Comparison of ENCODE assay signal across 18 cellular contexts in genomic region chr1:228414511-228415211, GRCh38. TPM values are rescaled to one million over a fixed set of nuclear protein-coding genes. Genes with fewer than 3 reads are reported as not detected.
DNase-seq lines count a peak whose midpoint lies in the region; TF ChIP-seq lines count a peak whose summit lies in the region.
"Had no signal": no experiment of that assay in that cellular context is flagged by ENCODE, and none has a peak within 500 bp of the region (broad histone marks: within the 10 kb centered on the region; RNA-seq: fewer than 3 reads in every experiment).

No MANE protein-coding gene starts in this region.

- H3K27me3 Mint-ChIP-seq in nephron (ENCODE audit: low read depth) (peaks cover 23% of the 10 kb centered on the region), type B pancreatic cell (peaks cover 7% of the 10 kb centered on the region), nephron progenitor cell (ENCODE audit: low read depth, poor library complexity) (peaks cover 21% of the 10 kb centered on the region)

- H3K4me1 ChIP-seq in HEK293 (ENCODE audit: control insufficient read depth, insufficient read depth, low read length): no peaks in the 10 kb centered on the region
- H3K4me1 ChIP-seq: BE2C had no signal

- CTCF ChIA-PET in HEK293 (lab: Yijun Ruan, JAX): no interaction called here

- H3K27ac Mint-ChIP-seq in nephron (peak overlapping the region in 2 of 3 experiments; percentile 38 to 54), type B pancreatic cell (no peak overlapping the region), nephron progenitor cell (no peak overlapping the region)
- H3K27ac Mint-ChIP-seq: CD4-positive, alpha-beta T cell had no signal

- peak; percentile 61 for DNase-seq in cerebellar cortex (ENCODE audit: low spot score)
- DNase-seq in type B pancreatic cell (ENCODE audit: extremely low spot score, unreplicated experiment): no peak
- no peak for DNase-seq in central memory CD4-positive, alpha-beta T cell
- DNase-seq in nephron progenitor cell: no peak
- DNase-seq in activated CD8-positive, alpha-beta memory T cell treated with anti-CD3 and anti-CD28 coated beads, Interleukin-2, amount 50 U/mL, for 4 hours: no peak
- DNase-seq: BE2C; CD4-positive, alpha-beta T cell; DMS79; GOT3; NCI-H1417 treated with DMSO at 0.1 percent for 48 hours; NCI-H1930; NCI-H2171; NCI-H748 treated with DMSO at 0.1 percent for 48 hours had no signal

- peaks cover 0 to 6% of the 10 kb centered on the region in 2 experiments; a peak in 1 of 3 replicates for H3K36me3 ChIP-seq in HEK293 (ENCODE audit: control insufficient read depth in 2 of 2, insufficient read depth in 1 of 2, low read length in 2 of 2)
- H3K36me3 ChIP-seq: BE2C had no signal

- no peak overlapping the region for H3K27ac ChIP-seq in HEK293 (ENCODE audit: extremely low read depth, low read depth, low read length)
- H3K27ac ChIP-seq: RWPE1 had no signal

- peak overlapping the region in 2 of 3 experiments; percentile 76 to 81 for H3K4me3 Mint-ChIP-seq in nephron
- H3K4me3 Mint-ChIP-seq in type B pancreatic cell: peak overlapping the region; percentile 34
- H3K4me3 Mint-ChIP-seq in nephron progenitor cell: no peak overlapping the region

- no peak overlapping the region for H3K4me3 ChIP-seq in HEK293 (ENCODE audit: low read depth, low read length)

- H3K4me1 Mint-ChIP-seq in nephron (peaks cover 10% of the 10 kb centered on the region), type B pancreatic cell (ENCODE audit: unreplicated experiment) (peaks cover 13% of the 10 kb centered on the region), nephron progenitor cell (peaks cover 45% of the 10 kb centered on the region)

- TF ChIP-seq CTCF in HEK293 (tag by site-specific recombination; IDR thresholded peaks at IDR 0.05): no peak
- no peak for TF ChIP-seq CTCF in nephron (IDR thresholded peaks at IDR 0.05; ENCODE audit: unreplicated experiment in 3 of 3)
- TF ChIP-seq CTCF in type B pancreatic cell (conservative IDR thresholded peaks at IDR 0.05): no peak
- no peak for TF ChIP-seq CTCF in nephron progenitor cell (IDR thresholded peaks at IDR 0.05)

- H3K36me3 Mint-ChIP-seq in nephron (ENCODE audit: low read depth) (peaks cover 14% of the 10 kb centered on the region), type B pancreatic cell (no peaks in the 10 kb centered on the region), nephron progenitor cell (ENCODE audit: low read depth) (peaks cover 7% of the 10 kb centered on the region)

- POLR2A ChIA-PET in HEK293 (lab: Yijun Ruan, JAX): interaction anchor here (0.6 kb wide), 1 partner anchor 9 kb away, joined by 3 read pairs; no protein-coding TSS in a partner anchor

- H3K9me3 Mint-ChIP-seq in nephron (no peaks in the 10 kb centered on the region), type B pancreatic cell (no peaks in the 10 kb centered on the region), nephron progenitor cell (no peaks in the 10 kb centered on the region)
- H3K9me3 Mint-ChIP-seq: CD4-positive, alpha-beta T cell had no signal

- no peaks in the 10 kb centered on the region for H3K9me3 ChIP-seq in HEK293 (ENCODE audit: control insufficient read depth, insufficient read depth, low read depth, low read length)
- H3K9me3 ChIP-seq: BE2C had no signal

TF ChIP-seq in HEK293, 187 proteins besides CTCF, POLR2A, EP300 and RAD21:
- peak; percentile 70; the same call in 1 of the 2 replicates for TF ChIP-seq SCRT2 (tag by site-specific recombination; IDR thresholded peaks at IDR 0.05)
- TF ChIP-seq ZNF157 (tag by site-specific recombination; IDR thresholded peaks at IDR 0.05): no peak
- TF ChIP-seq, protein P1, sequence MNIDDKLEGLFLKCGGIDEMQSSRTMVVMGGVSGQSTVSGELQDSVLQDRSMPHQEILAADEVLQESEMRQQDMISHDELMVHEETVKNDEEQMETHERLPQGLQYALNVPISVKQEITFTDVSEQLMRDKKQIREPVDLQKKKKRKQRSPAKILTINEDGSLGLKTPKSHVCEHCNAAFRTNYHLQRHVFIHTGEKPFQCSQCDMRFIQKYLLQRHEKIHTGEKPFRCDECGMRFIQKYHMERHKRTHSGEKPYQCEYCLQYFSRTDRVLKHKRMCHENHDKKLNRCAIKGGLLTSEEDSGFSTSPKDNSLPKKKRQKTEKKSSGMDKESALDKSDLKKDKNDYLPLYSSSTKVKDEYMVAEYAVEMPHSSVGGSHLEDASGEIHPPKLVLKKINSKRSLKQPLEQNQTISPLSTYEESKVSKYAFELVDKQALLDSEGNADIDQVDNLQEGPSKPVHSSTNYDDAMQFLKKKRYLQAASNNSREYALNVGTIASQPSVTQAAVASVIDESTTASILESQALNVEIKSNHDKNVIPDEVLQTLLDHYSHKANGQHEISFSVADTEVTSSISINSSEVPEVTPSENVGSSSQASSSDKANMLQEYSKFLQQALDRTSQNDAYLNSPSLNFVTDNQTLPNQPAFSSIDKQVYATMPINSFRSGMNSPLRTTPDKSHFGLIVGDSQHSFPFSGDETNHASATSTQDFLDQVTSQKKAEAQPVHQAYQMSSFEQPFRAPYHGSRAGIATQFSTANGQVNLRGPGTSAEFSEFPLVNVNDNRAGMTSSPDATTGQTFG (tag by site-specific recombination; IDR thresholded peaks at IDR 0.05; ENCODE audit: borderline replicate concordance): no peak
- 0 out of 2 replicates have a peak, but pooled peaks have one; percentile 16 for TF ChIP-seq ZIC2 (tag by site-specific recombination; IDR thresholded peaks at IDR 0.05)
TF ChIP-seq in HEK293: peak in this region for 2.

RNA-seq across cellular contexts. Expression of gene TRIM17, which starts 2.0 kb away (rescaled TPM):
- total RNA-seq in type B pancreatic cell (ENCODE audit: low replicate concordance): 7.8 and 9.4 TPM in 2 replicates
- total RNA-seq: NCI-H460, SK-MEL-5 had no signal

RNA-seq across cellular contexts. Expression of gene TRIM11, which starts 8.0 kb away (rescaled TPM):
- total RNA-seq in type B pancreatic cell (ENCODE audit: low replicate concordance): 33.6 and 38.0 TPM in 2 replicates

Comparison
In these comparisons a context has a peak if more than half of its experiments do, and no peak if none do; other contexts are left out.
1. H3K27ac Mint-ChIP-seq: peak in nephron (2 of 3); none in type B pancreatic cell (single experiment) and nephron progenitor cell (single experiment).